Comparison of ENCODE assay signal across 13 cellular contexts in genomic region chr17:41500131-41500911, GRCh38. TPM values are rescaled to one million over a fixed set of nuclear protein-coding genes. Genes with fewer than 3 reads are reported as not detected.
DNase-seq lines count a peak whose midpoint lies in the region; ATAC-seq, FAIRE-seq and TF ChIP-seq lines count a peak whose summit lies in the region.
"Had no signal": no experiment of that assay in that cellular context is flagged by ENCODE, and none has a peak within 500 bp of the region (broad histone marks: within the 10 kb centered on the region; RNA-seq: fewer than 3 reads in every experiment).

No MANE protein-coding gene starts in this region.

- no peak for FAIRE-seq in astrocyte (lab: Jason Lieb, UNC)

- H3K36me3 ChIP-seq in CD4-positive, alpha-beta memory T cell (ENCODE audit: insufficient read depth, low read length), result no peaks in the 10 kb centered on the region
- H3K36me3 ChIP-seq in HUES48 (ENCODE audit: control insufficient read depth, insufficient read depth, low read length) (no peaks in the 10 kb centered on the region), astrocyte (ENCODE audit: insufficient read depth, low read length) (no peaks in the 10 kb centered on the region)
- H3K36me3 ChIP-seq: left ventricle myocardium inferior, right lobe of liver had no signal

- H3K9me3 Mint-ChIP-seq in CD4-positive, alpha-beta memory T cell, result no peaks in the 10 kb centered on the region
- peaks cover 3% of the 10 kb centered on the region for H3K9me3 Mint-ChIP-seq in astrocyte (ENCODE audit: unreplicated experiment)

- peaks cover 4 to 23% (median 11%) of the 10 kb centered on the region in 4 donors for H3K4me1 Mint-ChIP-seq in CD4-positive, alpha-beta memory T cell
- peaks cover 6% of the 10 kb centered on the region for H3K4me1 Mint-ChIP-seq in astrocyte (ENCODE audit: low read depth, unreplicated experiment)

- CTCF ChIA-PET in CD4-positive, alpha-beta memory T cell (lab: Charles Lee; ENCODE audit: partially characterized antibody), result interaction anchor here (0.6 kb wide), 1 partner anchor 593 kb away, joined by 3 read pairs; no protein-coding TSS in a partner anchor

- H3K79me2 ChIP-seq in astrocyte (ENCODE audit: insufficient read depth, low read length), result no peaks in the 10 kb centered on the region

- H3K4me3 ChIP-seq in CD4-positive, alpha-beta memory T cell (ENCODE audit: low read length in 2 of 2), result no peak overlapping the region
- H3K4me3 ChIP-seq in HUES48 (ENCODE audit: low read depth, low read length), result 0 out of 2 replicates have a peak overlapping the region, but pooled peaks have one; percentile 0
- no peak overlapping the region for H3K4me3 ChIP-seq in astrocyte (ENCODE audit: insufficient read depth, low read depth, low read length)
- H3K4me3 ChIP-seq: left ventricle myocardium inferior, right lobe of liver had no signal

- no peaks in the 10 kb centered on the region for H3K9me3 ChIP-seq in CD4-positive, alpha-beta memory T cell (ENCODE audit: control insufficient read depth in 1 of 2, low read length in 2 of 2)
- no peaks in the 10 kb centered on the region for H3K9me3 ChIP-seq in HUES48 (ENCODE audit: control insufficient read depth, insufficient read depth, low read length)
- H3K9me3 ChIP-seq in astrocyte (ENCODE audit: insufficient read depth, low read depth, low read length), result no peaks in the 10 kb centered on the region
- H3K9me3 ChIP-seq: left ventricle myocardium inferior, right lobe of liver had no signal

- no peaks in the 10 kb centered on the region for H3K36me3 Mint-ChIP-seq in CD4-positive, alpha-beta memory T cell
- H3K36me3 Mint-ChIP-seq in astrocyte (ENCODE audit: low read depth, unreplicated experiment), result peaks cover 2% of the 10 kb centered on the region

- intact Hi-C loops in CD4-positive, alpha-beta memory T cell (cut with micrococcal nuclease), result no loop called here

- peak overlapping the region in 4 of 7 donors; percentile 8 to 67 (median 28) for H3K27ac Mint-ChIP-seq in CD4-positive, alpha-beta memory T cell
- peak overlapping the region; percentile 47 for H3K27ac Mint-ChIP-seq in astrocyte (ENCODE audit: unreplicated experiment)

- DNase-seq in CD4-positive, alpha-beta memory T cell, result no peak
- DNase-seq in astrocyte (ENCODE audit: low read depth) (peak; percentile 42), kidney glomerular epithelial cell (lab: John Stamatoyannopoulos, UW) (peak; percentile 55), putamen (ENCODE audit: low spot score) (no peak)
- no peak for DNase-seq in stimulated activated CD4-positive, alpha-beta T cell treated with anti-CD3 and anti-CD28 coated beads, Interleukin-1b, Interleukin-23, amount 100 ng/mL, for 48 hours
- DNase-seq in stimulated activated naive CD4-positive, alpha-beta T cell treated with Interleukin-2 at 50 U/mL for 16 hours (lab: John Stamatoyannopoulos, UW), result no peak
- DNase-seq: DND-41, left ventricle myocardium inferior, MM.1S, right lobe of liver, RPMI8226 had no signal

- H3K4me1 ChIP-seq in CD4-positive, alpha-beta memory T cell (ENCODE audit: insufficient read depth, low read length), result peaks cover 11% of the 10 kb centered on the region
- H3K4me1 ChIP-seq in HUES48 (ENCODE audit: control insufficient read depth, insufficient read depth, low read length), result peaks cover 22% of the 10 kb centered on the region
- peaks cover 16% of the 10 kb centered on the region for H3K4me1 ChIP-seq in astrocyte (ENCODE audit: insufficient read depth, low read length)
- H3K4me1 ChIP-seq: left ventricle myocardium inferior, right lobe of liver had no signal

- H3K4me2 ChIP-seq in astrocyte (ENCODE audit: low read length), result peak overlapping the region; percentile 36

- no peak for TF ChIP-seq CTCF in astrocyte (IDR thresholded peaks at IDR 0.05; ENCODE audit: insufficient read depth, low read depth, low read length)

- peak overlapping the region; percentile 36 for H2AFZ ChIP-seq in astrocyte (ENCODE audit: low read depth, low read length)

- ATAC-seq in GM21528 (IDR thresholded peaks at IDR 0.05; ENCODE audit: low FRiP score, unreplicated experiment), result no peak

- no peak overlapping the region for H3K4me3 Mint-ChIP-seq in CD4-positive, alpha-beta memory T cell
- H3K4me3 Mint-ChIP-seq in astrocyte (ENCODE audit: unreplicated experiment), result no peak overlapping the region

- H4K20me1 ChIP-seq in astrocyte (ENCODE audit: insufficient read depth, low read length), result no peaks in the 10 kb centered on the region

- no peaks in the 10 kb centered on the region for H3K27me3 Mint-ChIP-seq in CD4-positive, alpha-beta memory T cell
- peaks cover 18% of the 10 kb centered on the region for H3K27me3 Mint-ChIP-seq in astrocyte (ENCODE audit: low read depth, unreplicated experiment)

- H3K27me3 ChIP-seq in CD4-positive, alpha-beta memory T cell (ENCODE audit: insufficient read depth, low read length), result no peaks in the 10 kb centered on the region
- H3K27me3 ChIP-seq in HUES48 (ENCODE audit: control insufficient read depth, insufficient read depth, low read length) (no peaks in the 10 kb centered on the region), astrocyte (ENCODE audit: insufficient read depth, low read length) (no peaks in the 10 kb centered on the region)
- H3K27me3 ChIP-seq: right lobe of liver had no signal

- no peak overlapping the region for H3K27ac ChIP-seq in CD4-positive, alpha-beta memory T cell (ENCODE audit: low read depth, low read length)
- H3K27ac ChIP-seq in HUES48 (ENCODE audit: low read depth, low read length) (no peak overlapping the region), astrocyte (ENCODE audit: low read depth, low read length) (no peak overlapping the region)
- H3K27ac ChIP-seq: left ventricle myocardium inferior, right lobe of liver had no signal

- POLR2A ChIA-PET in CD4-positive, alpha-beta memory T cell (lab: Charles Lee; ENCODE audit: partially characterized antibody), result no interaction called here

- H3K9ac ChIP-seq in HUES48 (ENCODE audit: low read depth, low read length) (no peak overlapping the region), astrocyte (ENCODE audit: low read length) (no peak overlapping the region)

RNA-seq across cellular contexts. Expression of gene KRT13, which starts 5.1 kb away (rescaled TPM):
- not detected for total RNA-seq in CD4-positive, alpha-beta memory T cell
- not detected for polyA plus RNA-seq in CD4-positive, alpha-beta memory T cell
- total RNA-seq in astrocyte, result not detected in 2 replicates
- total RNA-seq: left ventricle myocardium inferior had no signal

RNA-seq across cellular contexts. Expression of gene KRT36, which starts 10.6 kb away (rescaled TPM):
- not detected for total RNA-seq in CD4-positive, alpha-beta memory T cell
- polyA plus RNA-seq in CD4-positive, alpha-beta memory T cell, result not detected
- not detected in 2 replicates for total RNA-seq in astrocyte
- total RNA-seq: left ventricle myocardium inferior, right lobe of liver had no signal

RNA-seq across cellular contexts. Expression of gene KRT15, which starts 18.4 kb away (rescaled TPM):
- total RNA-seq in CD4-positive, alpha-beta memory T cell, result not detected
- not detected for polyA plus RNA-seq in CD4-positive, alpha-beta memory T cell
- total RNA-seq in astrocyte, result 0.26 and 0.79 TPM in 2 replicates
- total RNA-seq: left ventricle myocardium inferior, right lobe of liver had no signal

RNA-seq across cellular contexts. Expression of gene KRT35, which starts 19.4 kb away (rescaled TPM):
- not detected for total RNA-seq in CD4-positive, alpha-beta memory T cell
- polyA plus RNA-seq in CD4-positive, alpha-beta memory T cell, result not detected
- total RNA-seq in astrocyte, result not detected in 2 replicates
- total RNA-seq: left ventricle myocardium inferior, right lobe of liver had no signal

RNA-seq across cellular contexts. Expression of gene KRT19, which starts 27.8 kb away (rescaled TPM):
- not detected for total RNA-seq in CD4-positive, alpha-beta memory T cell
- not detected for polyA plus RNA-seq in CD4-positive, alpha-beta memory T cell
- total RNA-seq in astrocyte, result 113 and 210 TPM in 2 replicates

Comparison
In these comparisons a context has a peak if more than half of its experiments do, and no peak if none do; other contexts are left out.
1. DNase-seq: peak in astrocyte (single experiment) and kidney glomerular epithelial cell (single experiment); none in CD4-positive, alpha-beta memory T cell (0 of 5), stimulated activated CD4-positive, alpha-beta T cell treated with anti-CD3 and anti-CD28 coated beads, Interleukin-1b, Interleukin-23, amount 100 ng/mL, for 48 hours (single experiment), stimulated activated naive CD4-positive, alpha-beta T cell treated with Interleukin-2 at 50 U/mL for 16 hours (single experiment) and putamen (single experiment).